ENCODE assay signal across 1 cellular context in the genomic region with DNA sequence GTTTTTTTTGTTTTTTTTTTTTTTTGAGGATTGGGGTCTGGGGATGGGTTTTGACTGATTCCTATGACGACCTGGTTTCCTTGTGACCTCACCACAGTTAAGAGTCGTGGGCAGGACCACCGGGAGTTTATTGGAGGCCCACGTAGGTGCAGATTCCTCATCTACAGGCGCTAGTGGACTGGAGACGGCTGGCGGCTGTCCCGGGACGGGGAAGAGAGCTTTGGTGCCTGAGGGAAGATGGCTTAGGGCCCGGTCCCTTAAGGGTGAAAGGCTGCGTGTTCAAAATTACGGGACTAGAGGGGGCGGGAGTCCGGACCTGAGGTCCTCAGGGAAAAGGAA.
TF ChIP-seq lines count a peak whose summit lies in the region.

No MANE protein-coding gene starts in this region.

TF ChIP-seq in H1, 55 proteins besides CTCF, POLR2A, EP300 and RAD21:
- TF ChIP-seq EZH2 (IDR thresholded peaks at IDR 0.05; ENCODE audit: low read depth, low read length, severe bottlenecking): no peak
- TF ChIP-seq, protein P1, sequence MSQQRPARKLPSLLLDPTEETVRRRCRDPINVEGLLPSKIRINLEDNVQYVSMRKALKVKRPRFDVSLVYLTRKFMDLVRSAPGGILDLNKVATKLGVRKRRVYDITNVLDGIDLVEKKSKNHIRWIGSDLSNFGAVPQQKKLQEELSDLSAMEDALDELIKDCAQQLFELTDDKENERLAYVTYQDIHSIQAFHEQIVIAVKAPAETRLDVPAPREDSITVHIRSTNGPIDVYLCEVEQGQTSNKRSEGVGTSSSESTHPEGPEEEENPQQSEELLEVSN (IDR thresholded peaks at IDR 0.05): no peak
- TF ChIP-seq KDM1A (IDR thresholded peaks at IDR 0.05; ENCODE audit: borderline replicate concordance, low read length): no peak
- no peak for TF ChIP-seq HDAC6 (IDR thresholded peaks at IDR 0.05; ENCODE audit: low read depth, low read length)
- TF ChIP-seq TAF7 (optimal IDR thresholded peaks at IDR 0.05; ENCODE audit: borderline replicate concordance, low read depth, low read length): no peak
